In the genomic region with DNA sequence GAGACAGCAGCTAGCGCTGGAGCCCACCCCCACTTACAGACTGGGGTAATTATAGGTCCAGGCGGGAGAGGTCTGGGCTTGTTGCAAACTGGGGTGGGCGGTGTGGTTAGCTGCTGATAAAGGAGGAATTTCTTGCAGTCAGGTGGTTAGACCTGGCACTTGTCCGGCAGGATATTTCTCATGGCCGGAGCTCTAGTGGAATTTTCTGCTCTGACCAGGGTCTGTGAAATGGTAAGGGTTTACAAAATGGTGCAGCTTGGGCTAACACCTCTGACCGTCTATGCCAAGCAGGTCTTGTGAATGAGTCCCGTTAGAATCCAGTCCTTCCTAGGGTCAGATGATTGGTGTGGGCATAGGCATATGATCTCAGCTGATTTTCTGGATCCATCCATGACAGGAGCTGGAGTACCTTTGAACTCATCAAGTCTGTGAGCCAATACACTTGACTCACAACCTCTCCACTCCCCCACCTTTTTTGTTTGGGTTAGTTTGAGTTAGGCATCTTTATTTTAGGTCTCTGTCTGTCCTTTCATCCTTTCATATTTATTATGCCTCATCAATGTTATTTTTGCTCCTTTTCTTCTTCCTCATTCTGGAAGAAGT, we compare ENCODE assay signal across 20 cellular contexts.
A peak's percentile ranks its signal among the peaks of the same experiment; 100 is the strongest.
DNase-seq lines count a peak whose midpoint lies in the region; ATAC-seq, FAIRE-seq and TF ChIP-seq lines count a peak whose summit lies in the region.
"Had no signal": no experiment of that assay in that cellular context is flagged by ENCODE, and none has a peak within 500 bp of the region (broad histone marks: within the 10 kb centered on the region; RNA-seq: fewer than 3 reads in every experiment).

No MANE protein-coding gene starts in this region.

- ATAC-seq in foreskin keratinocyte (no peak), GM21717 (IDR thresholded peaks at IDR 0.05; ENCODE audit: unreplicated experiment) (no peak), HG03280 (IDR thresholded peaks at IDR 0.05; ENCODE audit: unreplicated experiment) (no peak)

- H3K4me3 ChIP-seq in astrocyte (ENCODE audit: insufficient read depth, low read depth, low read length): no peak overlapping the region
- H3K4me3 ChIP-seq in neural progenitor cell: no peak overlapping the region
- H3K4me3 ChIP-seq: BLaER1 had no signal

- H3K9me3 ChIP-seq in astrocyte (ENCODE audit: insufficient read depth, low read depth, low read length) (no peaks in the 10 kb centered on the region), neural progenitor cell (ENCODE audit: low read depth) (no peaks in the 10 kb centered on the region)
- H3K9me3 ChIP-seq: BLaER1 had no signal

- peak overlapping the region; percentile 35 for H3K4me3 Mint-ChIP-seq in astrocyte (ENCODE audit: unreplicated experiment)
- no peak overlapping the region for H3K4me3 Mint-ChIP-seq in neural progenitor cell
- H3K4me3 Mint-ChIP-seq: CD4-positive, alpha-beta T cell had no signal

- H3K4me1 ChIP-seq in astrocyte (ENCODE audit: insufficient read depth, low read length): peaks cover 5% of the 10 kb centered on the region
- no peaks in the 10 kb centered on the region for H3K4me1 ChIP-seq in foreskin keratinocyte
- H3K4me1 ChIP-seq in neural progenitor cell: no peaks in the 10 kb centered on the region
- H3K4me1 ChIP-seq: BLaER1 had no signal

- no peak for FAIRE-seq in astrocyte (lab: Jason Lieb, UNC)
- FAIRE-seq: GM12891 had no signal

- TF ChIP-seq CTCF in astrocyte (IDR thresholded peaks at IDR 0.05; ENCODE audit: insufficient read depth, low read depth, low read length): no peak
- no peak for TF ChIP-seq CTCF in foreskin keratinocyte (conservative IDR thresholded peaks at IDR 0.05)
- no peak for TF ChIP-seq CTCF in neural progenitor cell (IDR thresholded peaks at IDR 0.05)

- H3F3A ChIP-seq in neural progenitor cell (ENCODE audit: low read depth): no peaks in the 10 kb centered on the region

- H3K27ac Mint-ChIP-seq in astrocyte (ENCODE audit: unreplicated experiment) (no peak overlapping the region), neural progenitor cell (peak overlapping the region; percentile 12)
- H3K27ac Mint-ChIP-seq: CD4-positive, alpha-beta T cell had no signal

- H3K79me2 ChIP-seq in astrocyte (ENCODE audit: insufficient read depth, low read length): no peaks in the 10 kb centered on the region
- H3K79me2 ChIP-seq in neural progenitor cell (ENCODE audit: low read depth): no peaks in the 10 kb centered on the region

- no peaks in the 10 kb centered on the region for H3K36me3 ChIP-seq in astrocyte (ENCODE audit: insufficient read depth, low read length)
- H3K36me3 ChIP-seq in neural progenitor cell: no peaks in the 10 kb centered on the region
- H3K36me3 ChIP-seq: BLaER1 had no signal

- no peaks in the 10 kb centered on the region for H3K36me3 Mint-ChIP-seq in astrocyte (ENCODE audit: low read depth, unreplicated experiment)
- no peaks in the 10 kb centered on the region for H3K36me3 Mint-ChIP-seq in neural progenitor cell

- H3K9ac ChIP-seq in astrocyte (ENCODE audit: low read length) (no peak overlapping the region), neural progenitor cell (no peak overlapping the region)
- H3K9ac ChIP-seq: BLaER1 had no signal

- peaks cover 26% of the 10 kb centered on the region for H3K4me1 Mint-ChIP-seq in astrocyte (ENCODE audit: low read depth, unreplicated experiment)
- H3K4me1 Mint-ChIP-seq in neural progenitor cell: no peaks in the 10 kb centered on the region

- H3K27me3 Mint-ChIP-seq in astrocyte (ENCODE audit: low read depth, unreplicated experiment) (no peaks in the 10 kb centered on the region), neural progenitor cell (ENCODE audit: insufficient read depth, low read depth) (no peaks in the 10 kb centered on the region)
- H3K27me3 Mint-ChIP-seq: CD4-positive, alpha-beta T cell had no signal

- H3K27me3 ChIP-seq in astrocyte (ENCODE audit: insufficient read depth, low read length) (no peaks in the 10 kb centered on the region), foreskin keratinocyte (no peaks in the 10 kb centered on the region), neural progenitor cell (no peaks in the 10 kb centered on the region)
- H3K27me3 ChIP-seq: BLaER1 had no signal

- H3K9me3 Mint-ChIP-seq in astrocyte (ENCODE audit: unreplicated experiment) (peaks cover 2% of the 10 kb centered on the region), neural progenitor cell (no peaks in the 10 kb centered on the region)
- H3K9me3 Mint-ChIP-seq: CD4-positive, alpha-beta T cell had no signal

- DNase-seq in A172 (ENCODE audit: low spot score) (peak; percentile 45), astrocyte (ENCODE audit: low read depth) (peak; percentile 94), foreskin keratinocyte (peak; percentile 5 to 22), neural progenitor cell (ENCODE audit: low spot score) (no peak), NCI-H187 treated with DMSO at 0.1 percent for 48 hours (lab: John Stamatoyannopoulos, UW) (no peak)
- no peak for DNase-seq in NK-92 treated with Interleukin-12 subunit alpha and Interleukin-12 subunit beta, amount 100 ng/mL, for 24 hours (lab: John Stamatoyannopoulos, UW)
- DNase-seq: 8988T; CD4-positive, alpha-beta T cell; EL; GF-D8; KG1; MM.1S; NCI-H2029 treated with DMSO at 0.1 percent for 48 hours; NCI-H526 treated with DMSO at 0.1 percent for 48 hours; Right ventricle myocardium superior; RPMI8226 had no signal

- H4K20me1 ChIP-seq in astrocyte (ENCODE audit: insufficient read depth, low read length) (no peaks in the 10 kb centered on the region), neural progenitor cell (ENCODE audit: low read depth) (no peaks in the 10 kb centered on the region)
- H4K20me1 ChIP-seq: BLaER1 had no signal

- H3K27ac ChIP-seq in astrocyte (ENCODE audit: low read depth, low read length) (peak overlapping the region; percentile 29), foreskin keratinocyte (no peak overlapping the region), neural progenitor cell (no peak overlapping the region)
- H3K27ac ChIP-seq: BLaER1 had no signal

- H2AFZ ChIP-seq in astrocyte (ENCODE audit: low read depth, low read length): no peak overlapping the region
- H2AFZ ChIP-seq in neural progenitor cell (replicated peaks): no peak overlapping the region

- H3K4me2 ChIP-seq in astrocyte (ENCODE audit: low read length) (no peak overlapping the region), neural progenitor cell (no peak overlapping the region)
- H3K4me2 ChIP-seq: BLaER1 had no signal

Comparison
In these comparisons a context has a peak if more than half of its experiments do, and no peak if none do; other contexts are left out.
1. DNase-seq: peak in A172 (single experiment), astrocyte (single experiment) and foreskin keratinocyte (2 of 2); none in neural progenitor cell (single experiment), NCI-H187 treated with DMSO at 0.1 percent for 48 hours (single experiment) and NK-92 treated with Interleukin-12 subunit alpha and Interleukin-12 subunit beta, amount 100 ng/mL, for 24 hours (single experiment).